ENCODE assay signal across 25 cellular contexts in genomic region chr20:43721097-43721428, GRCh38. TPM values are rescaled to one million over a fixed set of nuclear protein-coding genes. Genes with fewer than 3 reads are reported as not detected.
DNase-seq lines count a peak whose midpoint lies in the region; ATAC-seq, FAIRE-seq and TF ChIP-seq lines count a peak whose summit lies in the region.
"Had no signal": no experiment of that assay in that cellular context is flagged by ENCODE, and none has a peak within 500 bp of the region (broad histone marks: within the 10 kb centered on the region; RNA-seq: fewer than 3 reads in every experiment).

No MANE protein-coding gene starts in this region.

- WGBS in neuronal stem cell (ENCODE audit: extremely low coverage in 2 of 2, insufficient read length in 2 of 2, insufficient replicate concordance in 1 of 2), 2 donors = no CpG with 5 or more reads among the region's 2 CpGs

- peak; percentile 69 for FAIRE-seq in HTR-8/SVneo (lab: Jason Lieb, UNC)
- FAIRE-seq: colon, pancreas had no signal

- peak overlapping the region; percentile 66 for H3K23ac ChIP-seq in neuronal stem cell (ENCODE audit: low read depth, low read length, poor library complexity)

- peaks cover 0 to 8% of the 10 kb centered on the region in 2 donors for H3K4me1 ChIP-seq in neuronal stem cell (ENCODE audit: control insufficient read depth in 2 of 2, insufficient read depth in 1 of 2, low read depth in 1 of 2, low read length in 2 of 2)
- peaks cover 8% of the 10 kb centered on the region for H3K4me1 ChIP-seq in effector memory CD4-positive, alpha-beta T cell (ENCODE audit: control insufficient read depth, insufficient read depth, low read length, poor library complexity, severe bottlenecking)
- H3K4me1 ChIP-seq: pancreas, Peyer's patch had no signal

- peak overlapping the region; percentile 28; the same call in 1 of the 2 replicates for H3K27ac ChIP-seq in VCaP
- no peak overlapping the region for H3K27ac ChIP-seq in neuronal stem cell (replicated peaks; ENCODE audit: low read length)
- H3K27ac ChIP-seq in effector memory CD4-positive, alpha-beta T cell (ENCODE audit: insufficient read depth, low read length, poor library complexity, severe bottlenecking) = no peak overlapping the region
- H3K27ac ChIP-seq: 22Rv1, cardiac muscle cell, pancreas, Peyer's patch had no signal

- peak; percentile 40 for DNase-seq in DMS53 (lab: John Stamatoyannopoulos, UW)
- DNase-seq in DMS53 treated with DMSO at 0.1 percent for 48 hours (lab: John Stamatoyannopoulos, UW; ENCODE audit: unreplicated experiment) = no peak
- DNase-seq in HTR-8/SVneo (ENCODE audit: insufficient read length, low spot score) = no peak
- no peak for DNase-seq in neuronal stem cell (ENCODE audit: low spot score)
- DNase-seq in effector memory CD4-positive, alpha-beta T cell = no peak
- DNase-seq: activated CD4-positive, alpha-beta T cell treated with anti-CD3 and anti-CD28 coated beads, Interleukin-2, amount 10 ng/mL, durations not matched to agents 24 days and 14 days; activated effector memory CD4-positive, alpha-beta T cell treated with Interleukin-2 at 50 U/mL for 16 hours; activated naive CD8-positive, alpha-beta T cell treated with anti-CD3 and anti-CD28 coated beads for 36 hours; effector CD8-positive, alpha-beta T cell; HCEC 1CT; NCI-H2029 treated with DMSO at 0.1 percent for 48 hours; NCI-H526 treated with DMSO at 0.1 percent for 48 hours; pancreas; Peyer's patch; stimulated activated naive CD8-positive, alpha-beta T cell treated with anti-CD3 and anti-CD28 coated beads, Interleukin-15, Interleukin-2, amounts not matched to agents 100 U/mL and 50 U/mL, for 24 hours; T-helper 9 cell had no signal

- H3K18ac ChIP-seq in neuronal stem cell (ENCODE audit: low read length) = no peak overlapping the region

- no peaks in the 10 kb centered on the region for H3K79me1 ChIP-seq in neuronal stem cell (ENCODE audit: low read depth, low read length)

- H4K91ac ChIP-seq in neuronal stem cell (ENCODE audit: low read depth, low read length, poor library complexity) = no peak overlapping the region

- no peak overlapping the region for H2BK120ac ChIP-seq in neuronal stem cell (ENCODE audit: low read depth, low read length)

- H2AK5ac ChIP-seq in neuronal stem cell (ENCODE audit: low read depth, low read length) = no peak overlapping the region

- peak overlapping the region; percentile 30 for H2BK5ac ChIP-seq in neuronal stem cell (ENCODE audit: low read length)

- TF ChIP-seq CTCF in VCaP (conservative IDR thresholded peaks at IDR 0.05) = no peak

- H3K14ac ChIP-seq in neuronal stem cell (ENCODE audit: low read length) = no peak overlapping the region

- H2BK12ac ChIP-seq in neuronal stem cell (ENCODE audit: low read length) = no peak overlapping the region

- no peak overlapping the region for H3K4me3 ChIP-seq in neuronal stem cell (ENCODE audit: low read length in 2 of 2)
- no peak overlapping the region for H3K4me3 ChIP-seq in effector memory CD4-positive, alpha-beta T cell (ENCODE audit: insufficient read depth, low read depth, low read length, poor library complexity, severe bottlenecking)
- H3K4me3 ChIP-seq: cardiac muscle cell, pancreas, Peyer's patch, smooth muscle cell had no signal

- H3K36me3 ChIP-seq in neuronal stem cell (replicated peaks in 1 of 2; ENCODE audit: control insufficient read depth in 2 of 2, insufficient read depth in 2 of 2, low read length in 2 of 2) = peaks cover 2 to 17% of the 10 kb centered on the region in 2 donors
- no peaks in the 10 kb centered on the region for H3K36me3 ChIP-seq in effector memory CD4-positive, alpha-beta T cell (ENCODE audit: control insufficient read depth, insufficient read depth, low read length)
- H3K36me3 ChIP-seq: cardiac muscle cell, pancreas, Peyer's patch had no signal

- no peak overlapping the region for H3K4ac ChIP-seq in neuronal stem cell (ENCODE audit: low read length)

- no peak overlapping the region for H3K4me2 ChIP-seq in neuronal stem cell (ENCODE audit: insufficient read depth, low read length, poor library complexity, severe bottlenecking)
- H3K4me2 ChIP-seq: smooth muscle cell had no signal

- no peak overlapping the region for H2AFZ ChIP-seq in neuronal stem cell (ENCODE audit: low read length)

- no peak overlapping the region for H3K9ac ChIP-seq in neuronal stem cell (ENCODE audit: low read depth, low read length, poor library complexity)

- ATAC-seq in HG02840 (IDR thresholded peaks at IDR 0.05; ENCODE audit: low FRiP score, unreplicated experiment) (no peak), GM19035 (IDR thresholded peaks at IDR 0.05; ENCODE audit: unreplicated experiment) (no peak)
- ATAC-seq: left lobe of liver had no signal

- H4K8ac ChIP-seq in neuronal stem cell (ENCODE audit: low read depth, low read length) = no peak overlapping the region

- H2BK15ac ChIP-seq in neuronal stem cell (ENCODE audit: low read length) = no peak overlapping the region

- no peaks in the 10 kb centered on the region for H3K9me3 ChIP-seq in neuronal stem cell (replicated peaks in 1 of 2; ENCODE audit: control insufficient read depth in 2 of 2, insufficient read depth in 1 of 2, low read depth in 1 of 2, low read length in 2 of 2)
- H3K9me3 ChIP-seq in effector memory CD4-positive, alpha-beta T cell (ENCODE audit: control insufficient read depth, low read length) = no peaks in the 10 kb centered on the region
- H3K9me3 ChIP-seq: pancreas, Peyer's patch had no signal

- no peaks in the 10 kb centered on the region for H3K27me3 ChIP-seq in neuronal stem cell (ENCODE audit: control insufficient read depth in 3 of 3, insufficient read depth in 3 of 3, low read depth in 1 of 3, low read length in 3 of 3)
- H3K27me3 ChIP-seq in effector memory CD4-positive, alpha-beta T cell (replicated peaks; ENCODE audit: control insufficient read depth, insufficient read depth, low read length, poor library complexity, severe bottlenecking) = no peaks in the 10 kb centered on the region
- H3K27me3 ChIP-seq: cardiac muscle cell, pancreas, Peyer's patch had no signal

RNA-seq across cellular contexts. Expression of gene GTSF1L, which starts 5.7 kb away (rescaled TPM):
- polyA plus RNA-seq in neuronal stem cell (2013, experiment 1 of 2) = not detected
- not detected for polyA plus RNA-seq in neuronal stem cell (2013, experiment 2 of 2)
- polyA plus RNA-seq: aorta, cardiac muscle cell, pancreas, smooth muscle cell had no signal

RNA-seq across cellular contexts. Expression of gene MYBL2, which starts 54.1 kb away (rescaled TPM):
- polyA plus RNA-seq in neuronal stem cell (2013, experiment 1 of 2) = 77.9 TPM
- polyA plus RNA-seq in neuronal stem cell (2013, experiment 2 of 2) = 75.6 TPM
